8 cellular contexts compared by ENCODE assay signal in the genomic region with DNA sequence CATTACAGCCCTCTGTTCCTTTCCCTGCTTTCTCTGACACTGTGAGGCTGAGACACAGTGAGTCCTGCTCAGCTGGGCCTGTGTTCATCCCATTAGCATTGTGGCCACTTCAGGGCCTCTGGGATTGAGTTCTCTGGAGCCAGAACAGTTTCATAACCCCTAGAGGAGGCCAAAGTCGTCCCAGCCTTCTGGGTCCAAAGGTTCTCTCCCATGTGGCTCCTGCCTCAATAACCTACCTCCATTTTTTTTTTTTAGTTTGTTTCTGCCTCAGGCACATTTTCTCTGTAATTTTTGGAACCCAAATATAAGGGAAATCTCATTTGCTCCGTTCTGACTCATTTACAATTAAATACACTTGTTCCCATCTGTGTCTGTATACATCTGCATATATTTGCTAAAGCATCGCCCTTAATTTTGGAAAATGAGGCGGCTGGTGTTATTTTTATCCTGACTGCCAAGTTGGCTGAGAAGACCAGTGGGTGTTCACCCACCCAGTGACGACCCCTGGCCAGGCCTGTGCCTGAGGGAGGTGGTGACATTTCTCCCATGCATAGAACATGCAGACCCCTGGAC. TPM values are rescaled to one million over a fixed set of nuclear protein-coding genes. Genes with fewer than 3 reads are reported as not detected.
DNase-seq lines count a peak whose midpoint lies in the region; TF ChIP-seq lines count a peak whose summit lies in the region.

No MANE protein-coding gene starts in this region.

- no peaks in the 10 kb centered on the region for H3K27me3 ChIP-seq in iPS-15b (ENCODE audit: control insufficient read depth, insufficient read depth, low read length)
- no peaks in the 10 kb centered on the region for H3K27me3 ChIP-seq in sigmoid colon

- WGBS in sigmoid colon, 2 donors, result 73 to 81% methylated on average over 5 of the region's 5 CpGs

- DNase-seq in EL (peak; percentile 39), sigmoid colon (peak; percentile 80), cortex of kidney (lab: John Stamatoyannopoulos, UW) (no peak), midbrain (lab: John Stamatoyannopoulos, UW) (no peak)
- DNase-seq in activated CD4-positive, CD25-positive, alpha-beta regulatory T cell treated with anti-CD3 and anti-CD28 coated beads, Interleukin-2, amount 50 U/mL, for 72 hours, result no peak
- DNase-seq in stimulated activated CD4-positive, alpha-beta T cell treated with anti-CD3 and anti-CD28 coated beads, Interleukin-4, amount 100 ng/mL, for 24 hours, result no peak

- H3K36me3 ChIP-seq in iPS-15b (ENCODE audit: control insufficient read depth, insufficient read depth, low read length) (no peaks in the 10 kb centered on the region), sigmoid colon (no peaks in the 10 kb centered on the region)

- peak overlapping the region; percentile 14 for H3K9ac ChIP-seq in iPS-15b (ENCODE audit: low read depth, low read length)

- peaks cover 18% of the 10 kb centered on the region for H3K4me1 ChIP-seq in iPS-15b (ENCODE audit: control insufficient read depth, insufficient read depth, low read length)
- peaks cover 0 to 22% (median 20%) of the 10 kb centered on the region in 4 donors for H3K4me1 ChIP-seq in sigmoid colon

- H3K9me3 ChIP-seq in iPS-15b (ENCODE audit: control insufficient read depth, insufficient read depth, low read length) (no peaks in the 10 kb centered on the region), sigmoid colon (no peaks in the 10 kb centered on the region)

- intact Hi-C loops in sigmoid colon (cut with DNase I), result loop anchor here (10.0 kb wide), 2 partner anchors 111 to 151 kb away; partner anchors contain the start of gene HSPA9

- no peak for TF ChIP-seq CTCF in sigmoid colon (IDR thresholded peaks at IDR 0.05)

- peak overlapping the region; percentile 82 for H3K27ac ChIP-seq in angular gyrus (ENCODE audit: low read depth, low read length)
- peak overlapping the region; percentile 77 to 86 (median 84) for H3K27ac ChIP-seq in sigmoid colon

- H3K4me3 ChIP-seq in iPS-15b (ENCODE audit: low read depth, low read length) (no peak overlapping the region), sigmoid colon (peak overlapping the region in 2 of 4 donors; percentile 1 to 13)

- no peak for TF ChIP-seq POLR2A in sigmoid colon (IDR thresholded peaks at IDR 0.05)

- no peak for TF ChIP-seq EP300 in sigmoid colon (IDR thresholded peaks at IDR 0.05)

RNA-seq across cellular contexts. Expression of gene CTNNA1, which starts 27.3 kb away (rescaled TPM):
- 100 to 1,000 TPM; 165 to 256 (median 194) TPM for total RNA-seq in sigmoid colon
- 100 to 1,000 TPM; 163 to 236 (median 171) TPM for polyA plus RNA-seq in sigmoid colon

Comparison
In these comparisons a context has a peak if more than half of its experiments do, and no peak if none do; other contexts are left out.
1. DNase-seq: peak in EL (single experiment) and sigmoid colon (single experiment); none in activated CD4-positive, CD25-positive, alpha-beta regulatory T cell treated with anti-CD3 and anti-CD28 coated beads, Interleukin-2, amount 50 U/mL, for 72 hours (single experiment), cortex of kidney (single experiment), stimulated activated CD4-positive, alpha-beta T cell treated with anti-CD3 and anti-CD28 coated beads, Interleukin-4, amount 100 ng/mL, for 24 hours (single experiment) and midbrain (single experiment).